ENCODE assay signal across 20 cellular contexts in genomic region chr2:24894750-24895149, GRCh38. TPM values are rescaled to one million over a fixed set of nuclear protein-coding genes. Genes with fewer than 3 reads are reported as not detected.
A peak's percentile ranks its signal among the peaks of the same experiment; 100 is the strongest.
DNase-seq lines count a peak whose midpoint lies in the region; ATAC-seq and TF ChIP-seq lines count a peak whose summit lies in the region.
"Had no signal": no experiment of that assay in that cellular context is flagged by ENCODE, and none has a peak within 500 bp of the region (broad histone marks: within the 10 kb centered on the region; RNA-seq: fewer than 3 reads in every experiment).

No MANE protein-coding gene starts in this region.

- in situ Hi-C loops in KBM-7 (cut with MboI; ENCODE audit: low pct_unique_long_range_greater_than_20kb, low sequenced_read_pairs), result no loop called here

- ATAC-seq in central memory CD8-positive, alpha-beta T cell (replicated peaks; ENCODE audit: extremely low read depth, poor library complexity, severe bottlenecking), result no peak
- ATAC-seq in activated CD8-positive, alpha-beta memory T cell treated with anti-CD3 and anti-CD28 coated beads, Interleukin-2, amount 10 ng/mL, durations not matched to agents 7 days and 5 days, result no peak
- ATAC-seq: CD8-positive, alpha-beta T cell had no signal

- no peaks in the 10 kb centered on the region for H3K27me3 ChIP-seq in Caco-2 (replicated peaks; ENCODE audit: control insufficient read depth, insufficient read depth, low read length)

- POLR2A ChIA-PET in Caco-2 (lab: Charles Lee), result no interaction called here

- H3K9me3 ChIP-seq in Caco-2, result peaks cover 21% of the 10 kb centered on the region

- CTCF ChIA-PET in Caco-2 (lab: Charles Lee), result no interaction called here
- CTCF ChIA-PET in activated CD8-positive, alpha-beta memory T cell treated with anti-CD3 and anti-CD28 coated beads, Interleukin-2, amount 10 ng/mL, durations not matched to agents 7 days and 5 days (lab: Charles Lee), result no interaction called here

- no peak for TF ChIP-seq CTCF in Caco-2 (IDR thresholded peaks at IDR 0.05; ENCODE audit: insufficient read depth in 1 of 2, low read depth in 1 of 2, low read length in 1 of 2, severe bottlenecking in 1 of 2, unreplicated experiment in 1 of 2)

- peaks cover 1% of the 10 kb centered on the region for H3K36me3 Mint-ChIP-seq in central memory CD8-positive, alpha-beta T cell (ENCODE audit: insufficient read depth)
- H3K36me3 Mint-ChIP-seq in Caco-2 (ENCODE audit: insufficient read depth, unreplicated experiment), result peaks cover 61% of the 10 kb centered on the region
- peaks cover 65% of the 10 kb centered on the region for H3K36me3 Mint-ChIP-seq in activated CD8-positive, alpha-beta memory T cell treated with anti-CD3 and anti-CD28 coated beads, Interleukin-2, amount 10 ng/mL, durations not matched to agents 7 days and 5 days

- no peaks in the 10 kb centered on the region; the same call in 1 of the 2 replicates for H3K36me3 ChIP-seq in Caco-2 (ENCODE audit: control insufficient read depth, insufficient read depth, low read length)

- H3K4me1 ChIP-seq in Caco-2, result 0 out of 2 replicates have a peak, but pooled peaks cover 4% of the 10 kb centered on the region

- H3K27ac Mint-ChIP-seq in central memory CD8-positive, alpha-beta T cell (ENCODE audit: low read depth), result peak overlapping the region; percentile 11
- H3K27ac Mint-ChIP-seq in Caco-2 (ENCODE audit: unreplicated experiment), result no peak overlapping the region
- no peak overlapping the region for H3K27ac Mint-ChIP-seq in activated CD8-positive, alpha-beta memory T cell treated with anti-CD3 and anti-CD28 coated beads, Interleukin-2, amount 10 ng/mL, durations not matched to agents 7 days and 5 days
- H3K27ac Mint-ChIP-seq: CD8-positive, alpha-beta T cell; H9 had no signal

- no TSS peak for BruUV-seq in Caco-2 (replicated peaks; lab: Mats Ljungman, UMichigan)

- DNase-seq in DMS53 (lab: John Stamatoyannopoulos, UW) (peak; percentile 25), DMS53 treated with DMSO at 0.1 percent for 48 hours (lab: John Stamatoyannopoulos, UW; ENCODE audit: unreplicated experiment) (no peak), KBM-7 (peak; percentile 7), RKO (ENCODE audit: low spot score) (peak; percentile 21), Caco-2 (no peak), T-helper 2 cell (no peak)
- no peak for DNase-seq in central memory CD8-positive, alpha-beta T cell (ENCODE audit: low spot score in 2 of 2)
- no peak for DNase-seq in activated CD8-positive, alpha-beta memory T cell treated with anti-CD3 and anti-CD28 coated beads, Interleukin-2, amount 10 ng/mL, durations not matched to agents 7 days and 5 days
- DNase-seq: C1 segment of cervical spinal cord; CD8-positive, alpha-beta T cell; EL; GF-D8; H9; Karpas-422; NCI-H1105; NCI-H146; NCI-H2029; NCI-H524 treated with DMSO at 0.1 percent for 48 hours; NCI-H82; Right ventricle myocardium superior had no signal

- H3K4me3 ChIP-seq in Caco-2 (ENCODE audit: low read depth, low read length), result no peak overlapping the region

- intact Hi-C loops in Caco-2 (cut with micrococcal nuclease; ENCODE audit: unreplicated experiment), result no loop called here

- H3K4me1 Mint-ChIP-seq in central memory CD8-positive, alpha-beta T cell, result no peaks in the 10 kb centered on the region
- peaks cover 7% of the 10 kb centered on the region for H3K4me1 Mint-ChIP-seq in Caco-2 (ENCODE audit: low read depth, unreplicated experiment)
- H3K4me1 Mint-ChIP-seq in activated CD8-positive, alpha-beta memory T cell treated with anti-CD3 and anti-CD28 coated beads, Interleukin-2, amount 10 ng/mL, durations not matched to agents 7 days and 5 days, result no peaks in the 10 kb centered on the region

- no peaks in the 10 kb centered on the region for H3K27me3 Mint-ChIP-seq in central memory CD8-positive, alpha-beta T cell
- H3K27me3 Mint-ChIP-seq in Caco-2 (ENCODE audit: insufficient read depth, unreplicated experiment), result no peaks in the 10 kb centered on the region
- no peaks in the 10 kb centered on the region for H3K27me3 Mint-ChIP-seq in activated CD8-positive, alpha-beta memory T cell treated with anti-CD3 and anti-CD28 coated beads, Interleukin-2, amount 10 ng/mL, durations not matched to agents 7 days and 5 days

- no peak overlapping the region for H3K4me3 Mint-ChIP-seq in central memory CD8-positive, alpha-beta T cell
- no peak overlapping the region for H3K4me3 Mint-ChIP-seq in Caco-2 (ENCODE audit: unreplicated experiment)
- H3K4me3 Mint-ChIP-seq in activated CD8-positive, alpha-beta memory T cell treated with anti-CD3 and anti-CD28 coated beads, Interleukin-2, amount 10 ng/mL, durations not matched to agents 7 days and 5 days, result no peak overlapping the region
- H3K4me3 Mint-ChIP-seq: CD8-positive, alpha-beta T cell; H9 had no signal

- H3K9me3 Mint-ChIP-seq in central memory CD8-positive, alpha-beta T cell, result peaks cover 34% of the 10 kb centered on the region
- peaks cover 48% of the 10 kb centered on the region for H3K9me3 Mint-ChIP-seq in Caco-2 (ENCODE audit: unreplicated experiment)
- H3K9me3 Mint-ChIP-seq in activated CD8-positive, alpha-beta memory T cell treated with anti-CD3 and anti-CD28 coated beads, Interleukin-2, amount 10 ng/mL, durations not matched to agents 7 days and 5 days (ENCODE audit: low read depth), result peaks cover 33% of the 10 kb centered on the region

RNA-seq across cellular contexts. Expression of gene ADCY3, which starts 25.3 kb away (rescaled TPM):
- 71.3 and 75.6 TPM in 2 replicates for total RNA-seq in Caco-2 (2022)
- total RNA-seq in activated CD8-positive, alpha-beta memory T cell treated with anti-CD3 and anti-CD28 coated beads, Interleukin-2, amount 10 ng/mL, durations not matched to agents 7 days and 5 days, result 10 to 100 TPM; 81.4 to 85.0 TPM

Comparison
In these comparisons a context has a peak if more than half of its experiments do, and no peak if none do; other contexts are left out.
1. DNase-seq: peak in DMS53 (single experiment), KBM-7 (single experiment) and RKO (single experiment); none in DMS53 treated with DMSO at 0.1 percent for 48 hours (single experiment), central memory CD8-positive, alpha-beta T cell (0 of 2), Caco-2 (0 of 2), activated CD8-positive, alpha-beta memory T cell treated with anti-CD3 and anti-CD28 coated beads, Interleukin-2, amount 10 ng/mL, durations not matched to agents 7 days and 5 days (single experiment) and T-helper 2 cell (0 of 5).